In genomic region chr6:158573542-158573931, GRCh38 we compare ENCODE assay signal across 1 cellular context.
A peak's percentile ranks its signal among the peaks of the same experiment; 100 is the strongest.
TF ChIP-seq lines count a peak whose summit lies in the region.

No MANE protein-coding gene starts in this region.

TF ChIP-seq in K562, 482 proteins besides CTCF, POLR2A, EP300 and RAD21:
- TF ChIP-seq PRPF4 (IDR thresholded peaks at IDR 0.05; ENCODE audit: insufficient read depth, low read depth, low read length, poor library complexity, severe bottlenecking) (no peak), CHCHD3 (CRISPR knock-in tag; IDR thresholded peaks at IDR 0.05) (no peak), TFAP4 (CRISPR knock-in tag; IDR thresholded peaks at IDR 0.05; ENCODE audit: borderline replicate concordance) (peak; percentile 50; the same call in 1 of the 2 replicates), BHLHE40 (IDR thresholded peaks at IDR 0.05; ENCODE audit: low read length) (peak; percentile 51)
TF ChIP-seq in K562: peak in this region for 2.
